Comparison of ENCODE assay signal across 23 cellular contexts in the genomic region with DNA sequence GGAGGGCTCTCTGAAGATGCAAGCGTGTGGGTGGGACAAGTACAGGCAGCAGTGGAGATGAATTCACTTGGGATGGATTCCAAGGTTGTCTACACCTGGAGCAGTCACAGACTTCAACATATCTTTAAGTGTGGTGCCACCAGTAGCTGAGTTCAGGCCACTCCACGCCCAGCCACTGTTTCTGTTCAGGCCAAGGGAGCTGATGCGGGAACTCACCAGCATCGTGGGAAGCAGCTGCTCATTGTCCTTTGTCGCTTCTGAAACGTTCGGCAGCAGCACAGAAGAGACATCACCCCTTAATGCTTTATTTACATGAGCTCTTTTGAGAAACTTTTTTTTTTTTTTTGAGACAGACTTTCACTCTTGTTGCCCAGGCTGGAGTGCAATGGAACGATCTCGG. TPM values are rescaled to one million over a fixed set of nuclear protein-coding genes. Genes with fewer than 3 reads are reported as not detected.
"Had no signal": no experiment of that assay in that cellular context is flagged by ENCODE, and none has a peak within 500 bp of the region (broad histone marks: within the 10 kb centered on the region; RNA-seq: fewer than 3 reads in every experiment).

No MANE protein-coding gene starts in this region.

- FAIRE-seq: colon, endothelial cell of umbilical vein, frontal cortex had no signal

- H3K4me3 ChIP-seq: coronary artery, dorsolateral prefrontal cortex, esophagus muscularis mucosa, gastroesophageal sphincter, heart left ventricle, hepatocyte, left lung, lower lobe of right lung, mucosa of descending colon had no signal

- H3K27ac ChIP-seq: coronary artery, dorsolateral prefrontal cortex, esophagus muscularis mucosa, foreskin keratinocyte, gastroesophageal sphincter, heart left ventricle, hepatocyte, left lung, lower lobe of right lung had no signal

- DNase-seq: dermis blood vessel endothelial cell; dorsolateral prefrontal cortex; effector CD4-positive, alpha-beta T cell; effector memory CD4-positive, alpha-beta T cell; foreskin keratinocyte; hypothalamus; immature natural killer cell; islet precursor cell; left cardiac atrium; lower lobe of right lung; mesenchymal stem cell had no signal

- ATAC-seq: foreskin keratinocyte, gastroesophageal sphincter, heart left ventricle, left cardiac atrium, left lung, lower lobe of right lung, mucosa of descending colon had no signal

- H3K4me2 ChIP-seq: hepatocyte had no signal

- H3K9me3 ChIP-seq: esophagus muscularis mucosa, gastroesophageal sphincter, heart left ventricle, left lung, lower lobe of right lung, mucosa of descending colon had no signal

- H3K36me3 ChIP-seq: esophagus muscularis mucosa, gastroesophageal sphincter, heart left ventricle, left lung, lower lobe of right lung had no signal

- H3K27me3 ChIP-seq: esophagus muscularis mucosa, gastroesophageal sphincter, heart left ventricle, hepatocyte, left lung had no signal

- H3K4me1 ChIP-seq: foreskin keratinocyte, gastroesophageal sphincter, left lung had no signal

RNA-seq across cellular contexts. Expression of a gene that starts 19.9 kb away (rescaled TPM):
- total RNA-seq: fibroblast of lung, foreskin keratinocyte, mesothelial cell of epicardium had no signal
- polyA plus RNA-seq: foreskin keratinocyte, immature natural killer cell had no signal
